ENCODE assay signal across 1 cellular context in genomic region chr1:246768403-246769020, GRCh38.
TF ChIP-seq lines count a peak whose summit lies in the region.

No MANE protein-coding gene starts in this region.

TF ChIP-seq in GM23338, 12 proteins besides CTCF, POLR2A, EP300 and RAD21 (continued from another document):
- no peak for TF ChIP-seq NANOG (IDR thresholded peaks at IDR 0.05; ENCODE audit: borderline replicate concordance)
- no peak for TF ChIP-seq EZH2 (IDR thresholded peaks at IDR 0.05; ENCODE audit: low read depth, unreplicated experiment)
- TF ChIP-seq ZNF462 (CRISPR knock-in tag; IDR thresholded peaks at IDR 0.05): no peak
- TF ChIP-seq ZNF331 (CRISPR knock-in tag; IDR thresholded peaks at IDR 0.05; ENCODE audit: low read depth): no peak
- TF ChIP-seq STAT1 (IDR thresholded peaks at IDR 0.05; ENCODE audit: unreplicated experiment): no peak
